1 cellular context compared by ENCODE assay signal in the genomic region with DNA sequence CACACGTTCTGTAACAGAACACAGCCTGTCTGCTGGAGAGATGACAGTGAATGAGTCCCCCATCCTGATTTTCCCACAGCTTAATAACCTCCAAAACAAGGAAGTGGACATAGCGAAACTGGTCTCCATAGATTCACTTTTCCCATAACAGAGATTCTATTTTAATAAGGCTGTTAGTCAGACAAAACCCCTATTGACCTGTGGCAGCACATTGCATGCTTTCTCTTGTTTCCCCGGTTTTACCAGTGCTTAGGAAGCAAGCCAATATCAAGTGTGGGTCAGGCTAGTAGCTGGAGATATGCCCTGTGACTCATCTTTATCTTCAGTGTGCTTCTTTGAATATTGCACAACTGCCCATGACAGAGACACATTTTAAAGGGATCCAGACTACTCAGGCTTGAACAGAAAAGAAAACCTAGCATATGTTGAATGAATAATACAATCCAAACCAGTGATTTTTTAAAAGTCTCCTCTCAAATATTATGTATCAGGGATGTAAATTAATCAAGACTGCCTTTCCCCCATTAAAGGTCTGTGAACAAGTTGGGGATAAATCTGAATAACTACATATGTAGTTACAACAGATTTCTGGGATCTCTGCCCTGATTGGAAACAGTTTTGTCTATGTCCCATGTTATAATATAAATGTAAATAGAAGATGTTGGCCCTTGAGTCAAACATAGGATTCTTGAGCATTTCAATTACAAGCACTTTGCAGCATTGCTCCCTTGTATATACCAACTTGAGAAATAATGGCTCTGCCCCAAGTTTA.
TF ChIP-seq lines count a peak whose summit lies in the region.

No MANE protein-coding gene starts in this region.

TF ChIP-seq in IMR-90, 13 proteins besides CTCF, POLR2A, EP300 and RAD21:
- TF ChIP-seq RFX5 (IDR thresholded peaks at IDR 0.05; ENCODE audit: low read depth, low read length) (no peak), CHD1 (IDR thresholded peaks at IDR 0.05; ENCODE audit: low read depth, low read length) (no peak), CEBPB (IDR thresholded peaks at IDR 0.05; ENCODE audit: low read depth, low read length) (peak; percentile 69), FOS (IDR thresholded peaks at IDR 0.05; ENCODE audit: low read depth, low read length) (no peak), MAFK (IDR thresholded peaks at IDR 0.05; ENCODE audit: low read depth, low read length) (no peak)
